34 cellular contexts compared by ENCODE assay signal in the genomic region with DNA sequence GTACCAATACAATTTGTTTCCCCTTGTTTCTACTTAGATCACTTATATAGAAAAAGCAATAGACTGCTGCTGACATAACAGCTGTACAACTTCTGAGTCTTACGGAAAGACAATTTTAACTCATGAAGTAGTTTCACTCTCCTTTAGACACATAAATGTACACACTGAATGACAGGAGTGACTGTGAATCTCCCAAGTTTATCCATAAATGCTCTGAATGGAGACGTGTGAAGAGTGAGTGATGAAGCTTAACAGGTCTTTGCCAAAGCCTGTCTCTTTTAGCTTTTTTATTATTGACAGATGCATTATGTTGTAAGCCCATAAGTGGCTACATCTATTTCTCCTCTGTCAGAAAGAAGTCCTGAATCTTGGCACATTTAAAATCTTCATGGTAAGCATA.
"Had no signal": no experiment of that assay in that cellular context is flagged by ENCODE, and none has a peak within 500 bp of the region (broad histone marks: within the 10 kb centered on the region; RNA-seq: fewer than 3 reads in every experiment).

No MANE protein-coding gene starts in this region.

- H3K4me3 ChIP-seq: MG63 had no signal

- H3K36me3 ChIP-seq: MG63 had no signal

- DNase-seq: Karpas-422, Kasumi-1, KBM-7, KG1, MG63, MM.1S, MV-4-11, NCI-H1048, NCI-H1092, NCI-H1092 treated with DMSO at 0.1 percent for 48 hours, NCI-H1417, NCI-H1417 treated with DMSO at 0.1 percent for 48 hours, NCI-H1436, NCI-H1436 treated with DMSO at 0.1 percent for 48 hours, NCI-H146, NCI-H1694, NCI-H1694 treated with DMSO at 0.1 percent for 48 hours, NCI-H187, NCI-H187 treated with DMSO at 0.1 percent for 48 hours, NCI-H1930, NCI-H2029, NCI-H2029 treated with DMSO at 0.1 percent for 48 hours, NCI-H2081 treated with DMSO at 0.1 percent for 48 hours, NCI-H2107, NCI-H2171, NCI-H2171 treated with DMSO at 0.1 percent for 48 hours, NCI-H2227 treated with DMSO at 0.1 percent for 48 hours, NCI-H226, NCI-H345, NCI-H446, NCI-H446 treated with DMSO at 0.1 percent for 48 hours, NCI-H510A, NCI-H510A treated with DMSO at 0.1 percent for 48 hours had no signal

- H3K9ac ChIP-seq: KMS-11 had no signal

- H3K4me2 ChIP-seq: KMS-11 had no signal

- H3K27ac ChIP-seq: KMS-11 had no signal

- H3K27me3 ChIP-seq: MG63 had no signal

- H3K9me3 ChIP-seq: MG63 had no signal
